ENCODE assay signal across 1 cellular context in the genomic region with DNA sequence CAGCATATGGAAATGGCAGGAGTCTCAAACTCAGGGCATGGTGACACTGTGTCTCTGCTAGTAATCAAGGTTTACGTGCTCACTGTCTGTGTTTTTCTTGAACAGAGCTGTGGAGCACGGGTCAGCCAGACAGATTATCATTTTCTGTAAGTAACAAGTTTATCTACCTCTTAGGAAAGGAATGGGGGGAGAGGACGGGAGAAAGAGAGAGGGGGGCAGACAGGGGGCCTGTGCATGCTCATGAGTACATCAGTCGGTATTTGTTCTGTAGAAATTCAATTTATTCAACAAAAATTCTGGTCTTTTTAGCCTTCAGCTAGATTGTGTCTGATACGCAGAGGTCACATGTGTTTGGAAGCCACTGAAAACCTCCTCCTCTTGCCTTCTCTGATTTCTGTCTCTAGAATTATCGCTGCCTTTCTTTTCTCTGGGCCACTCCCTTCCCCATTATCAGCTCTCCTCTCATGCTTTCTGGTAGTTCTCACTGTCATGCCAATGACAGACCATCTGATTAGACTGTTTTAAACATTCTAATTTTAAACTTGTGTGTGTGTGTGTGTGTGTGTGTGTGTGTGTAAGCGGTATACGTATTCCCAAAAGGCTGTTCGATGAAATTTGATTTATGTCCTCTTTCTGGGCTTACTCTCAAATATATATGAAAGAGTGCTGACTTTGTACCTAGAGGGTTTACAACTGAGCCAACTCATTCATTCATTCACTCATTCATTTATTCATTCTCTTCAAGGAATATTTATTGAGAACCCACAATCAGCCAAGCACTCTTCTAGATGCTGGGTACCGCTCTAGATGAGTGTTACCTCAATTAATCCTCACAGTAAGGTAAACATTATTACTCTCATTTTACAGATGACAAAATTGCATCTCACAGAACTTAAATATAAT.
TF ChIP-seq lines count a peak whose summit lies in the region.

No MANE protein-coding gene starts in this region.

TF ChIP-seq in K562, 482 proteins besides CTCF, POLR2A, EP300 and RAD21 (continued from another document):
- TF ChIP-seq, protein P1, sequence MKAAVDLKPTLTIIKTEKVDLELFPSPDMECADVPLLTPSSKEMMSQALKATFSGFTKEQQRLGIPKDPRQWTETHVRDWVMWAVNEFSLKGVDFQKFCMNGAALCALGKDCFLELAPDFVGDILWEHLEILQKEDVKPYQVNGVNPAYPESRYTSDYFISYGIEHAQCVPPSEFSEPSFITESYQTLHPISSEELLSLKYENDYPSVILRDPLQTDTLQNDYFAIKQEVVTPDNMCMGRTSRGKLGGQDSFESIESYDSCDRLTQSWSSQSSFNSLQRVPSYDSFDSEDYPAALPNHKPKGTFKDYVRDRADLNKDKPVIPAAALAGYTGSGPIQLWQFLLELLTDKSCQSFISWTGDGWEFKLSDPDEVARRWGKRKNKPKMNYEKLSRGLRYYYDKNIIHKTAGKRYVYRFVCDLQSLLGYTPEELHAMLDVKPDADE (conservative IDR thresholded peaks at IDR 0.05; ENCODE audit: control insufficient read depth, low read depth, low read length), result no peak
- no peak for TF ChIP-seq CBFB (CRISPR knock-in tag; IDR thresholded peaks at IDR 0.05)
- TF ChIP-seq YY1 (IDR thresholded peaks at IDR 0.05; ENCODE audit: borderline replicate concordance in 1 of 3, control insufficient read depth in 1 of 3, extremely low read depth in 1 of 3, insufficient read depth in 3 of 3, insufficient read length in 1 of 3, insufficient replicate concordance in 2 of 3, low read depth in 1 of 3, low read length in 2 of 3), result no peak
